Comparison of ENCODE assay signal across 1 cellular context in the genomic region with DNA sequence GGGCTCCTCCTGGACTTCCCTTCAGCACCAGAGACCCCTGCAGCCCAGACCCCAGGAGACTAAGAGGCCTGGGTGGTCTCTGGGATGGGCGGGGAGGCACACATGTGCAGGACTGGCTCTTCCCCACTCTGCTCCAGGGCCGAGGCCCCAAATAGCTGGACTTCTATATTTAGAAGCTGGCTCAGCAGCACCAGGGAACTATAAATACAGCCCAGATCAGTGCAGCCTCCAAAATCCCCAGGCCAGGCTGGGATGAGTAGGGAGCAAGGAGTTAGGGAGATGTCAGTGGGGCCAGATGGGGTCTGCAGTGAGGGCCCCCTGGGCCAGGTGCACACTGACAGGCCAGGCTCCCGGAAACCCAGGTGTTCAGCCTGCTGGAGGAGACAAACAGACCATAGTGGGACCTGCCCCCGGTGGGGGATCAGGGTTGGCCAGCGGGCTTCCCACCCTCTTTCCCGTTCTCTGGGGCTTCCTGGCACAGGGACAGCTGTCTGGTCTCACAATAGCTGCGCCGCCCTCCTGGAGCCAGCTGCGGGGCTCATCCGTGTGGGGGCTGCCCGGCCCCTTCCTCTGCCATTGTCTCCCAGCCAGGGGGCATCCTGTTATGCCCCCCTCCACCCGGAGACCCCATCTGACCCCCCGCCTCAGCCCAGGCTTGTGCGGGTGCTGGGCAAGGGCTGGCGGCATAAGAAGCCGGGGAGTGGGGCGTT.
TF ChIP-seq lines count a peak whose summit lies in the region.

No MANE protein-coding gene starts in this region.

TF ChIP-seq in A549, 52 proteins besides CTCF, POLR2A, EP300 and RAD21 (continued from another document):
- TF ChIP-seq, protein P1, sequence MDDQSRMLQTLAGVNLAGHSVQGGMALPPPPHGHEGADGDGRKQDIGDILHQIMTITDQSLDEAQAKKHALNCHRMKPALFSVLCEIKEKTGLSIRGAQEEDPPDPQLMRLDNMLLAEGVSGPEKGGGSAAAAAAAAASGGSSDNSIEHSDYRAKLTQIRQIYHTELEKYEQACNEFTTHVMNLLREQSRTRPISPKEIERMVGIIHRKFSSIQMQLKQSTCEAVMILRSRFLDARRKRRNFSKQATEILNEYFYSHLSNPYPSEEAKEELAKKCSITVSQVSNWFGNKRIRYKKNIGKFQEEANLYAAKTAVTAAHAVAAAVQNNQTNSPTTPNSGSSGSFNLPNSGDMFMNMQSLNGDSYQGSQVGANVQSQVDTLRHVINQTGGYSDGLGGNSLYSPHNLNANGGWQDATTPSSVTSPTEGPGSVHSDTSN (IDR thresholded peaks at IDR 0.05): no peak
- no peak for TF ChIP-seq FOSB (CRISPR knock-in tag; IDR thresholded peaks at IDR 0.05)
